1 cellular context compared by ENCODE assay signal in genomic region chrX:38221391-38221929, GRCh38.
TF ChIP-seq lines count a peak whose summit lies in the region.

No MANE protein-coding gene starts in this region.

TF ChIP-seq in IMR-90, 13 proteins besides CTCF, POLR2A, EP300 and RAD21:
- TF ChIP-seq USF2 (IDR thresholded peaks at IDR 0.05; ENCODE audit: low read depth, low read length) = no peak
- TF ChIP-seq BHLHE40 (IDR thresholded peaks at IDR 0.05; ENCODE audit: low read depth, low read length) = no peak
- TF ChIP-seq FOS (IDR thresholded peaks at IDR 0.05; ENCODE audit: low read depth, low read length) = no peak
- TF ChIP-seq RCOR1 (IDR thresholded peaks at IDR 0.05; ENCODE audit: insufficient replicate concordance, low read length) = no peak
- TF ChIP-seq ELK1 (IDR thresholded peaks at IDR 0.05; ENCODE audit: borderline replicate concordance, low read depth, low read length) = no peak
- TF ChIP-seq CHD1 (IDR thresholded peaks at IDR 0.05; ENCODE audit: low read depth, low read length) = no peak
- TF ChIP-seq MXI1 (IDR thresholded peaks at IDR 0.05; ENCODE audit: borderline replicate concordance, low read depth, low read length) = no peak
- TF ChIP-seq SMC3 (IDR thresholded peaks at IDR 0.05; ENCODE audit: low read depth, low read length) = no peak
- TF ChIP-seq MAFK (IDR thresholded peaks at IDR 0.05; ENCODE audit: low read depth, low read length) = no peak
- TF ChIP-seq MAZ (IDR thresholded peaks at IDR 0.05; ENCODE audit: borderline replicate concordance, low read depth, low read length) = no peak
